17 cellular contexts compared by ENCODE assay signal in genomic region chr2:70896765-70897202, GRCh38. TPM values are rescaled to one million over a fixed set of nuclear protein-coding genes. Genes with fewer than 3 reads are reported as not detected.
"Had no signal": no experiment of that assay in that cellular context is flagged by ENCODE, and none has a peak within 500 bp of the region (broad histone marks: within the 10 kb centered on the region; RNA-seq: fewer than 3 reads in every experiment).

No MANE protein-coding gene starts in this region.

- H3K9me3 Mint-ChIP-seq: effector memory CD8-positive, alpha-beta T cell; nephron; stimulated activated effector memory CD8-positive, alpha-beta T cell treated with anti-CD3 and anti-CD28 coated beads, Interleukin-12 subunit alpha, Interleukin-12 subunit beta, amount 100 ng/mL, for 72 hours had no signal

- H3K4me3 Mint-ChIP-seq: effector memory CD8-positive, alpha-beta T cell; nephron; stimulated activated effector memory CD8-positive, alpha-beta T cell treated with anti-CD3 and anti-CD28 coated beads, Interleukin-12 subunit alpha, Interleukin-12 subunit beta, amount 100 ng/mL, for 72 hours had no signal

- H3K36me3 Mint-ChIP-seq: stimulated activated effector memory CD8-positive, alpha-beta T cell treated with anti-CD3 and anti-CD28 coated beads, Interleukin-12 subunit alpha, Interleukin-12 subunit beta, amount 100 ng/mL, for 72 hours had no signal

- DNase-seq: activated CD4-positive, alpha-beta T cell treated with anti-CD3 and anti-CD28 coated beads, Interleukin-2, amount 50 U/mL, for 1 hour; activated CD8-positive, alpha-beta memory T cell treated with anti-CD3 and anti-CD28 coated beads for 24 hours; activated naive CD4-positive, alpha-beta T cell treated with Interleukin-2 at 50 U/mL for 16 hours; dermis blood vessel endothelial cell; effector memory CD8-positive, alpha-beta T cell; foreskin melanocyte; mesendoderm; stimulated activated CD4-positive, alpha-beta T cell treated with anti-CD3 and anti-CD28 coated beads, Interleukin-12 subunit alpha, Interleukin-12 subunit beta, amount 100 ng/mL, for 4 hours; stimulated activated CD4-positive, alpha-beta T cell treated with anti-CD3 and anti-CD28 coated beads, Interleukin-2, amount 100 ng/mL, for 24 hours; T-helper 2 cell had no signal

- ATAC-seq: effector memory CD8-positive, alpha-beta T cell; stimulated activated effector memory CD8-positive, alpha-beta T cell treated with anti-CD3 and anti-CD28 coated beads, Interleukin-12 subunit alpha, Interleukin-12 subunit beta, amount 100 ng/mL, for 72 hours had no signal

- H3K27ac Mint-ChIP-seq: effector memory CD8-positive, alpha-beta T cell; nephron; stimulated activated effector memory CD8-positive, alpha-beta T cell treated with anti-CD3 and anti-CD28 coated beads, Interleukin-12 subunit alpha, Interleukin-12 subunit beta, amount 100 ng/mL, for 72 hours had no signal

RNA-seq across cellular contexts. Expression of gene VAX2, which starts 3.6 kb away (rescaled TPM):
- total RNA-seq: bronchial epithelial cell, urinary bladder had no signal

RNA-seq across cellular contexts. Expression of gene ATP6V1B1, which starts 38.9 kb away (rescaled TPM):
- total RNA-seq: astrocyte, bronchial epithelial cell, cerebellum, dermis blood vessel endothelial cell, pulmonary artery endothelial cell had no signal
